Comparison of ENCODE assay signal across 17 cellular contexts in genomic region chr11:21909145-21909544, GRCh38.
"Had no signal": no experiment of that assay in that cellular context is flagged by ENCODE, and none has a peak within 500 bp of the region (broad histone marks: within the 10 kb centered on the region; RNA-seq: fewer than 3 reads in every experiment).

No MANE protein-coding gene starts in this region.

- H3K9me3 ChIP-seq: colonic mucosa, heart left ventricle, neutrophil, prostate gland had no signal

- H3K27ac ChIP-seq: colonic mucosa, foreskin keratinocyte, heart left ventricle, neutrophil, prostate gland had no signal

- FAIRE-seq: TTC549 had no signal

- H3K4me1 ChIP-seq: colonic mucosa, foreskin keratinocyte, prostate gland had no signal

- H3K27me3 ChIP-seq: colonic mucosa, foreskin keratinocyte, heart left ventricle, neutrophil had no signal

- ATAC-seq: activated T-helper 17 cell treated with anti-CD3 and anti-CD28 coated beads, Interleukin-2, amount 50 U/mL, for 72 hours; foreskin keratinocyte; heart left ventricle; left ventricle myocardium superior had no signal

- H3K36me3 ChIP-seq: colonic mucosa, heart left ventricle, neutrophil, prostate gland had no signal

- H3K4me3 ChIP-seq: colonic mucosa, heart left ventricle, prostate gland had no signal

- DNase-seq: activated CD4-positive, alpha-beta T cell treated with anti-CD3 and anti-CD28 coated beads, Interleukin-2, amount 50 U/mL, for 1 hour; activated CD4-positive, CD25-positive, alpha-beta regulatory T cell; activated naive CD4-positive, alpha-beta T cell treated with anti-CD3 and anti-CD28 coated beads for 36 hours; activated T-cell treated with anti-CD3 and anti-CD28 coated beads for 4 hours; colonic mucosa; foreskin keratinocyte; heart left ventricle; islet precursor cell; left ventricle myocardium superior; naive B cell; stimulated activated CD4-positive, alpha-beta T cell treated with anti-CD3 and anti-CD28 coated beads, Interleukin-12 subunit alpha, Interleukin-12 subunit beta, amount 100 ng/mL, for 4 hours; stimulated activated naive CD4-positive, alpha-beta T cell treated with Interleukin-2 at 50 U/mL for 16 hours; T-helper 2 cell had no signal
